Comparison of ENCODE assay signal across 1 cellular context in the genomic region with DNA sequence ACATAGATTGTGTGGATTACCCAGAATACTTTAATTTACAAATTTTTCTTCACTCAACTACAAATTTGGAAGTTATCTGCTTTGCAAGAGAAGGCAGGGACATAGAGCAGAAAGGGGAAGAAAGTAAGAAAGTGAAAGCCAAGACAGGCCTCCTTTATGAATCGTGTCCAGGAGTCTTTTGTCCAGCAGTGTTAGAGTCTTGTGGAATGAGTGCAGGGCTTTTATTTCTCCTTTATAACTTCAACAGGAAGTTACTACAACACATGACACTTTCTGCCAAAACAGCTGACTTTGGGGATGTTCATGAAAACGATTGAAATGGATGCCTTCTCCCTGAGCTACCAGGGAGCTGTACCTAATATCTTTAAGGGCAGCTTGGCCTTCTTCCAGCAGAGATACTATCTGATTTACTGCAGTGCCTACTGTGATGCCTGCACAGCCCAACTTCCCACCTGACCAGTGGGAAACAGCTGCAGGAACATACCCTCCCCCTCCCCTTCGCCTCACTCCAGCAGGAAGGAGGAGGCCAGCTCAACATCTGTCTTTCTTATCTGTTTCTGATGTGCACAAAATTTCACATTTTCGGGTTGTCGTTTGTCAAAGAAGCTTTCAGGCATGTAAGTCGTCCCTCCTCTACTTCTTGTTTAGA.
TF ChIP-seq lines count a peak whose summit lies in the region.

No MANE protein-coding gene starts in this region.

TF ChIP-seq in SK-N-SH, 30 proteins besides CTCF, POLR2A, EP300 and RAD21 (continued from another document):
- TF ChIP-seq TCF12 (IDR thresholded peaks at IDR 0.05) = peak; percentile 30; the same call in 1 of the 2 replicates
- TF ChIP-seq, protein P1, sequence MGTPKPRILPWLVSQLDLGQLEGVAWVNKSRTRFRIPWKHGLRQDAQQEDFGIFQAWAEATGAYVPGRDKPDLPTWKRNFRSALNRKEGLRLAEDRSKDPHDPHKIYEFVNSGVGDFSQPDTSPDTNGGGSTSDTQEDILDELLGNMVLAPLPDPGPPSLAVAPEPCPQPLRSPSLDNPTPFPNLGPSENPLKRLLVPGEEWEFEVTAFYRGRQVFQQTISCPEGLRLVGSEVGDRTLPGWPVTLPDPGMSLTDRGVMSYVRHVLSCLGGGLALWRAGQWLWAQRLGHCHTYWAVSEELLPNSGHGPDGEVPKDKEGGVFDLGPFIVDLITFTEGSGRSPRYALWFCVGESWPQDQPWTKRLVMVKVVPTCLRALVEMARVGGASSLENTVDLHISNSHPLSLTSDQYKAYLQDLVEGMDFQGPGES (IDR thresholded peaks at IDR 0.05; ENCODE audit: low read depth, low read length) = no peak
- peak; percentile 53; the same call in 1 of the 2 replicates for TF ChIP-seq RCOR1 (IDR thresholded peaks at IDR 0.05; ENCODE audit: low read length)
- TF ChIP-seq, protein P2, sequence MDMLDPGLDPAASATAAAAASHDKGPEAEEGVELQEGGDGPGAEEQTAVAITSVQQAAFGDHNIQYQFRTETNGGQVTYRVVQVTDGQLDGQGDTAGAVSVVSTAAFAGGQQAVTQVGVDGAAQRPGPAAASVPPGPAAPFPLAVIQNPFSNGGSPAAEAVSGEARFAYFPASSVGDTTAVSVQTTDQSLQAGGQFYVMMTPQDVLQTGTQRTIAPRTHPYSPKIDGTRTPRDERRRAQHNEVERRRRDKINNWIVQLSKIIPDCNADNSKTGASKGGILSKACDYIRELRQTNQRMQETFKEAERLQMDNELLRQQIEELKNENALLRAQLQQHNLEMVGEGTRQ (IDR thresholded peaks at IDR 0.05; ENCODE audit: borderline replicate concordance, low read depth, low read length) = no peak
